Comparison of ENCODE assay signal across 23 cellular contexts in the genomic region with DNA sequence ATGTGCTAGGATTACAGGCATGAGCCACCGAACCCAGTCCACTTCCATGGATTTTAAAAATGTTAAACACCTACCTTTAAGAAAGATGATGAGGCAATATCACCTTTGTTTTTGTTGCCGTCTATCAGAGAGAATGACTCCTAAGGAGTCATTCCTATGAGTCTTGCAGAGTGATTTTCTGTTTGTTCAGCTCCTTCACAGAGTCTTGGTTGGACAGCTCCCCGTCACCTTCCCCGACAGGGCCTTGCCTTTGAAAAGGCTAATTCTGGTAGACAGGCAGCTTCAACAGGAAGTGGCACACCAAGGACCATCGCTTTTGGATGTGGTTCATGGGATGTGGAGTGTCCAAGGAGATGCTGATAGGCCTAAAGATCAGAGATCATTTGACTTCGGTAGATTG. TPM values are rescaled to one million over a fixed set of nuclear protein-coding genes. Genes with fewer than 3 reads are reported as not detected.
DNase-seq lines count a peak whose midpoint lies in the region; ATAC-seq and TF ChIP-seq lines count a peak whose summit lies in the region.
"Had no signal": no experiment of that assay in that cellular context is flagged by ENCODE, and none has a peak within 500 bp of the region (broad histone marks: within the 10 kb centered on the region; RNA-seq: fewer than 3 reads in every experiment).

No MANE protein-coding gene starts in this region.

- no peak overlapping the region for H2BK5ac ChIP-seq in IMR-90 (ENCODE audit: low read depth, low read length, poor library complexity, severe bottlenecking)

- no peak for ATAC-seq in IMR-90 (ENCODE audit: low read depth)
- peak; percentile 42 for ATAC-seq in upper lobe of right lung
- no peak for ATAC-seq in HG03039 (IDR thresholded peaks at IDR 0.05; ENCODE audit: unreplicated experiment)
- ATAC-seq in GM21576 (IDR thresholded peaks at IDR 0.05; ENCODE audit: unreplicated experiment) = no peak

- POLR2A ChIA-PET in IMR-90 (lab: Charles Lee; ENCODE audit: unreplicated experiment) = no interaction called here

- H4K8ac ChIP-seq in IMR-90 (ENCODE audit: low read depth in 2 of 2, low read length in 2 of 2) = no peak overlapping the region

- dilution Hi-C loops in IMR-90 (cut with HindIII; ENCODE audit: low sequenced_read_pairs, unreplicated experiment) = no loop called here

- H3K27ac Mint-ChIP-seq in activated CD4-positive, alpha-beta T cell treated with anti-CD3 and anti-CD28 coated beads, Interleukin-2, amount 10 ng/mL, durations not matched to agents 24 days and 14 days = no peak overlapping the region
- H3K27ac Mint-ChIP-seq: CD8-positive, alpha-beta memory T cell had no signal

- intact Hi-C loops in activated CD4-positive, alpha-beta T cell treated with anti-CD3 and anti-CD28 coated beads, Interleukin-2, amount 10 ng/mL, durations not matched to agents 24 days and 14 days (cut with micrococcal nuclease) = no loop called here
- intact Hi-C loops in IMR-90 (cut with micrococcal nuclease) = no loop called here
- intact Hi-C loops in upper lobe of right lung (cut with DNase I) = no loop called here

- CTCF ChIA-PET in IMR-90 (lab: Yijun Ruan, JAX) = no interaction called here

- H3K4ac ChIP-seq in IMR-90 (ENCODE audit: low read depth, low read length) = no peak overlapping the region

- H3K4me1 ChIP-seq in IMR-90 (ENCODE audit: control insufficient read depth, insufficient read depth, low read length) = peaks cover 7% of the 10 kb centered on the region
- H3K4me1 ChIP-seq in upper lobe of right lung = peaks cover 9% of the 10 kb centered on the region

- no TSS peak for BruUV-seq in IMR-90 (replicated peaks; lab: Mats Ljungman, UMichigan)

- H3K4me1 Mint-ChIP-seq in activated CD4-positive, alpha-beta T cell treated with anti-CD3 and anti-CD28 coated beads, Interleukin-2, amount 10 ng/mL, durations not matched to agents 24 days and 14 days = peaks cover 2% of the 10 kb centered on the region

- no peak overlapping the region for H3K18ac ChIP-seq in IMR-90 (ENCODE audit: low read depth, low read length)

- no peak overlapping the region for H2AFZ ChIP-seq in IMR-90 (replicated peaks; ENCODE audit: low read length, poor library complexity)
- H2AFZ ChIP-seq: GM23248 had no signal

- no peak for TF ChIP-seq CTCF in IMR-90 (conservative IDR thresholded peaks at IDR 0.05; ENCODE audit: low read depth, low read length)
- no peak for TF ChIP-seq CTCF in upper lobe of right lung (IDR thresholded peaks at IDR 0.05)

- H3K9me3 Mint-ChIP-seq in activated CD4-positive, alpha-beta T cell treated with anti-CD3 and anti-CD28 coated beads, Interleukin-2, amount 10 ng/mL, durations not matched to agents 24 days and 14 days = no peaks in the 10 kb centered on the region
- H3K9me3 Mint-ChIP-seq: CD8-positive, alpha-beta memory T cell had no signal

- H3K36me3 Mint-ChIP-seq in activated CD4-positive, alpha-beta T cell treated with anti-CD3 and anti-CD28 coated beads, Interleukin-2, amount 10 ng/mL, durations not matched to agents 24 days and 14 days (ENCODE audit: low read depth) = no peaks in the 10 kb centered on the region

- no peak overlapping the region for H3K27ac ChIP-seq in IMR-90 (ENCODE audit: insufficient read depth, low read length)
- H3K27ac ChIP-seq in upper lobe of right lung = no peak overlapping the region
- H3K27ac ChIP-seq: GM23248 had no signal

- H3K27me3 ChIP-seq in IMR-90 (ENCODE audit: control insufficient read depth, insufficient read depth, low read length) = peaks cover 3% of the 10 kb centered on the region
- no peaks in the 10 kb centered on the region for H3K27me3 ChIP-seq in upper lobe of right lung

- no peaks in the 10 kb centered on the region for H3K9me3 ChIP-seq in IMR-90 (ENCODE audit: control insufficient read depth, insufficient read depth, low read length)
- H3K9me3 ChIP-seq in upper lobe of right lung = no peaks in the 10 kb centered on the region
- H3K9me3 ChIP-seq: A549 had no signal

- H3K9me1 ChIP-seq in IMR-90 (ENCODE audit: insufficient read depth, low read length) = 0 out of 2 replicates have a peak, but pooled peaks cover 2% of the 10 kb centered on the region

- H3K4me3 ChIP-seq in IMR-90 (ENCODE audit: insufficient read depth, low read depth, low read length) (no peak overlapping the region), upper lobe of right lung (no peak overlapping the region)
- H3K4me3 ChIP-seq: A549, GM23248 had no signal

- no peak overlapping the region for H3K23ac ChIP-seq in IMR-90 (ENCODE audit: low read depth, low read length)

- no peak overlapping the region for H4K5ac ChIP-seq in IMR-90 (ENCODE audit: low read depth, low read length)

- no peak overlapping the region for H3K14ac ChIP-seq in IMR-90 (replicated peaks; ENCODE audit: low read depth, low read length)

- 75% methylated on average over 2 of the region's 6 CpGs; no CpG with 5 or more reads in 1 of the 2 experiments for WGBS in IMR-90 (ENCODE audit: extremely low coverage in 2 of 2, insufficient read length in 1 of 2), 2 experiments

- peaks cover 12% of the 10 kb centered on the region for H3K27me3 Mint-ChIP-seq in activated CD4-positive, alpha-beta T cell treated with anti-CD3 and anti-CD28 coated beads, Interleukin-2, amount 10 ng/mL, durations not matched to agents 24 days and 14 days

- no peak overlapping the region for H3K56ac ChIP-seq in IMR-90 (ENCODE audit: extremely low read depth, insufficient read depth, low read length)

- in situ Hi-C loops in IMR-90 (cut with MboI; ENCODE audit: low sequenced_read_pairs) = loop anchor here (25.0 kb wide), 1 partner anchor 194 kb away; no protein-coding TSS in a partner anchor

- no peak overlapping the region for H3K4me2 ChIP-seq in IMR-90 (ENCODE audit: low read depth, low read length)

- TF ChIP-seq POLR2A in IMR-90 (IDR thresholded peaks at IDR 0.05; ENCODE audit: low read depth, low read length) = no peak

- no peak overlapping the region for H2BK15ac ChIP-seq in IMR-90 (ENCODE audit: low read depth, low read length)

- H2BK20ac ChIP-seq in IMR-90 (ENCODE audit: low read depth, low read length) = no peak overlapping the region

- no peaks in the 10 kb centered on the region for H4K20me1 ChIP-seq in IMR-90 (ENCODE audit: insufficient read depth, low read length)

- no peak overlapping the region for H2AK5ac ChIP-seq in IMR-90 (ENCODE audit: low read depth, low read length)

- DNase-seq in activated CD4-positive, alpha-beta T cell treated with anti-CD3 and anti-CD28 coated beads, Interleukin-2, amount 10 ng/mL, durations not matched to agents 24 days and 14 days = peak; percentile 51
- no peak for DNase-seq in activated CD4-positive, alpha-beta T cell treated with anti-CD3 and anti-CD28 coated beads, Interleukin-2, amount 50 U/mL, for 1 hour
- peak; percentile 9 for DNase-seq in IMR-90
- peak; percentile 49 for DNase-seq in kidney glomerular epithelial cell (lab: John Stamatoyannopoulos, UW)
- DNase-seq in upper lobe of right lung = no peak
- no peak for DNase-seq in EL
- DNase-seq: C1 segment of cervical spinal cord; CD8-positive, alpha-beta memory T cell; GDM1; HCEC 1CT; KBM-7; NCI-H1417 treated with DMSO at 0.1 percent for 48 hours; NCI-H187 treated with DMSO at 0.1 percent for 48 hours; NCI-H2227 treated with DMSO at 0.1 percent for 48 hours; NCI-H524; NCI-H82; OCI-M1; RPMI8226; SHP77 treated with DMSO at 0.1 percent for 48 hours had no signal

- no peak for TF ChIP-seq RAD21 in IMR-90 (IDR thresholded peaks at IDR 0.05; ENCODE audit: low read length)

- H3K4me3 Mint-ChIP-seq in activated CD4-positive, alpha-beta T cell treated with anti-CD3 and anti-CD28 coated beads, Interleukin-2, amount 10 ng/mL, durations not matched to agents 24 days and 14 days = no peak overlapping the region
- H3K4me3 Mint-ChIP-seq: CD8-positive, alpha-beta memory T cell had no signal

- H3K9ac ChIP-seq in IMR-90 (ENCODE audit: low read depth, low read length) = no peak overlapping the region
- H3K9ac ChIP-seq: GM23248 had no signal

- H2AK9ac ChIP-seq in IMR-90 (replicated peaks; ENCODE audit: low read depth, low read length, poor library complexity) = no peak overlapping the region

- H2BK120ac ChIP-seq in IMR-90 (ENCODE audit: low read depth, low read length) = no peak overlapping the region

- H3K36me3 ChIP-seq in IMR-90 (ENCODE audit: control insufficient read depth, insufficient read depth, low read length) (no peaks in the 10 kb centered on the region), upper lobe of right lung (no peaks in the 10 kb centered on the region)

- no peaks in the 10 kb centered on the region for H3K79me1 ChIP-seq in IMR-90 (ENCODE audit: low read depth in 1 of 2, low read length in 2 of 2)

- no peak overlapping the region for H4K91ac ChIP-seq in IMR-90 (ENCODE audit: insufficient read depth, low read depth, low read length)

TF ChIP-seq in IMR-90, 13 proteins besides CTCF, POLR2A, EP300 and RAD21:
- TF ChIP-seq FOS (IDR thresholded peaks at IDR 0.05; ENCODE audit: low read depth, low read length) (no peak), SMC3 (IDR thresholded peaks at IDR 0.05; ENCODE audit: low read depth, low read length) (no peak), RCOR1 (IDR thresholded peaks at IDR 0.05; ENCODE audit: insufficient replicate concordance, low read length) (no peak), MXI1 (IDR thresholded peaks at IDR 0.05; ENCODE audit: borderline replicate concordance, low read depth, low read length) (no peak), CEBPB (IDR thresholded peaks at IDR 0.05; ENCODE audit: low read depth, low read length) (no peak), CHD1 (IDR thresholded peaks at IDR 0.05; ENCODE audit: low read depth, low read length) (no peak)
TF ChIP-seq in IMR-90: peak in this region for 0.

RNA-seq across cellular contexts. Expression of gene ZBTB18, which starts 17.5 kb away (rescaled TPM):
- total RNA-seq in activated CD4-positive, alpha-beta T cell treated with anti-CD3 and anti-CD28 coated beads, Interleukin-2, amount 10 ng/mL, durations not matched to agents 24 days and 14 days = 5.5 TPM in 2 replicates
- total RNA-seq in IMR-90 (2012; rRNA removed) (14.7 and 16.0 TPM in 2 replicates), upper lobe of right lung (21.7 TPM)
- 10.0 and 10.3 TPM in 2 replicates for polyA plus RNA-seq in IMR-90 (2012; rRNA removed)
- polyA plus RNA-seq in IMR-90 (2012; cell fraction: cytosol; rRNA removed) = 5.8 and 6.4 TPM in 2 replicates
- polyA plus RNA-seq in IMR-90 (2012; cell fraction: nucleus; rRNA removed; ENCODE audit: low replicate concordance) = 15.5 and 19.3 TPM in 2 replicates

Comparison
In these comparisons a context has a peak if more than half of its experiments do, and no peak if none do; other contexts are left out.
1. DNase-seq: peak in activated CD4-positive, alpha-beta T cell treated with anti-CD3 and anti-CD28 coated beads, Interleukin-2, amount 10 ng/mL, durations not matched to agents 24 days and 14 days (single experiment), IMR-90 (single experiment) and kidney glomerular epithelial cell (single experiment); none in activated CD4-positive, alpha-beta T cell treated with anti-CD3 and anti-CD28 coated beads, Interleukin-2, amount 50 U/mL, for 1 hour (single experiment), upper lobe of right lung (single experiment) and EL (single experiment).